ENCODE assay signal across 8 cellular contexts in genomic region chr17:65531508-65532431, GRCh38. TPM values are rescaled to one million over a fixed set of nuclear protein-coding genes. Genes with fewer than 3 reads are reported as not detected.
DNase-seq lines count a peak whose midpoint lies in the region; ATAC-seq and TF ChIP-seq lines count a peak whose summit lies in the region.

No MANE protein-coding gene starts in this region.

- peak overlapping the region; percentile 82 for H3K4ac ChIP-seq in trophoblast cell (ENCODE audit: low read depth, low read length)

- no peaks in the 10 kb centered on the region for H3F3A ChIP-seq in PC-9 (ENCODE audit: insufficient read depth, low read depth)

- H3K23ac ChIP-seq in trophoblast cell (ENCODE audit: low read length) = no peak overlapping the region

- no peaks in the 10 kb centered on the region for H4K20me1 ChIP-seq in PC-9 (ENCODE audit: insufficient read depth)

- peak overlapping the region; percentile 95 for H4K91ac ChIP-seq in trophoblast cell (ENCODE audit: low read depth, low read length)

- WGBS in trophoblast cell (ENCODE audit: extremely low coverage, insufficient coverage, insufficient read length) = no CpG with 5 or more reads among the region's 15 CpGs

- no peaks in the 10 kb centered on the region for H3K36me3 Mint-ChIP-seq in Calu3 (ENCODE audit: insufficient read depth, unreplicated experiment)
- peaks cover 10% of the 10 kb centered on the region for H3K36me3 Mint-ChIP-seq in glutamatergic neuron (ENCODE audit: unreplicated experiment)

- peak overlapping the region; percentile 91 for H2BK120ac ChIP-seq in trophoblast cell (ENCODE audit: insufficient read depth, low read length, poor library complexity)

- POLR2A ChIA-PET in PC-9 (lab: Charles Lee; ENCODE audit: unreplicated experiment) = interaction anchor here (0.7 kb wide), 1 partner anchor 27 kb away, joined by 3 read pairs; no protein-coding TSS in a partner anchor

- H3K36me3 ChIP-seq in PC-9 (ENCODE audit: low read depth) (no peaks in the 10 kb centered on the region), trophoblast cell (ENCODE audit: control insufficient read depth in 1 of 2, insufficient read depth in 2 of 2, low read length in 2 of 2) (peaks cover 29 to 31% of the 10 kb centered on the region in 2 experiments)

- H3K9me3 ChIP-seq in PC-9 (ENCODE audit: insufficient read depth, low read depth) (no peaks in the 10 kb centered on the region), trophoblast cell (ENCODE audit: insufficient read depth, low read depth, low read length) (peaks cover 3% of the 10 kb centered on the region)

- ATAC-seq in GM18907 (IDR thresholded peaks at IDR 0.05; ENCODE audit: unreplicated experiment) = no peak
- ATAC-seq in GM21381 (IDR thresholded peaks at IDR 0.05; ENCODE audit: unreplicated experiment) = no peak

- H3K9me3 Mint-ChIP-seq in Calu3 (ENCODE audit: low read depth, unreplicated experiment) (no peaks in the 10 kb centered on the region), glutamatergic neuron (ENCODE audit: unreplicated experiment) (peaks cover 11% of the 10 kb centered on the region)

- H3K4me3 ChIP-seq in PC-9 (no peak overlapping the region), trophoblast cell (ENCODE audit: low read depth, low read length) (no peak overlapping the region)

- peak overlapping the region; percentile 85 for H2BK12ac ChIP-seq in trophoblast cell (ENCODE audit: low read length)

- H3K79me2 ChIP-seq in PC-9 (ENCODE audit: low read depth) (no peaks in the 10 kb centered on the region), trophoblast cell (ENCODE audit: control insufficient read depth, insufficient read depth, low read length, poor library complexity) (peaks cover 7% of the 10 kb centered on the region)

- H3K27ac ChIP-seq in PC-9 (no peak overlapping the region), trophoblast cell (ENCODE audit: low read depth, low read length) (peak overlapping the region; percentile 96)

- H3K4me2 ChIP-seq in PC-9 = no peak overlapping the region
- H3K4me2 ChIP-seq in trophoblast cell (ENCODE audit: low read length) = peak overlapping the region; percentile 60

- CTCF ChIA-PET in Calu3 (lab: Charles Lee) = no interaction called here
- CTCF ChIA-PET in PC-9 (lab: Charles Lee) = no interaction called here

- H4K8ac ChIP-seq in trophoblast cell (ENCODE audit: low read depth, low read length) = peak overlapping the region; percentile 86

- intact Hi-C loops in Calu3 (cut with micrococcal nuclease; ENCODE audit: unreplicated experiment) (no loop called here), PC-9 (cut with micrococcal nuclease; ENCODE audit: unreplicated experiment) (no loop called here)

- H2BK5ac ChIP-seq in trophoblast cell (ENCODE audit: low read depth, low read length, poor library complexity) = peak overlapping the region; percentile 96

- no peaks in the 10 kb centered on the region for H3K27me3 Mint-ChIP-seq in Calu3 (ENCODE audit: unreplicated experiment)
- H3K27me3 Mint-ChIP-seq in glutamatergic neuron (ENCODE audit: unreplicated experiment) = peaks cover 11% of the 10 kb centered on the region

- peak overlapping the region; percentile 73 for H4K12ac ChIP-seq in trophoblast cell (ENCODE audit: low read depth, low read length)

- H2AFZ ChIP-seq in PC-9 (no peak overlapping the region), trophoblast cell (ENCODE audit: insufficient read depth, low read length, poor library complexity) (peak overlapping the region; percentile 67)

- H3K18ac ChIP-seq in trophoblast cell (ENCODE audit: low read length) = peak overlapping the region; percentile 88

- peak overlapping the region; percentile 61 for H3K9ac ChIP-seq in trophoblast cell (ENCODE audit: low read length)

- H3K4me1 Mint-ChIP-seq in Calu3 (ENCODE audit: low read depth, unreplicated experiment) (no peaks in the 10 kb centered on the region), glutamatergic neuron (ENCODE audit: low read depth, unreplicated experiment) (peaks cover 40% of the 10 kb centered on the region)

- H3K9me2 ChIP-seq in PC-9 (ENCODE audit: insufficient read depth) = no peaks in the 10 kb centered on the region

- peak; percentile 23 for TF ChIP-seq CTCF in Calu3 (IDR thresholded peaks at IDR 0.05; ENCODE audit: unreplicated experiment)
- TF ChIP-seq CTCF in PC-9 (conservative IDR thresholded peaks at IDR 0.05) = peak; percentile 14; the same call in 1 of the 2 replicates
- TF ChIP-seq CTCF in glutamatergic neuron (IDR thresholded peaks at IDR 0.05; ENCODE audit: partially characterized antibody, unreplicated experiment) = peak; percentile 70

- DNase-seq in Calu3 (no peak), PC-9 (peak in 1 of 2 experiments; percentile 25), glutamatergic neuron (no peak), trophoblast cell (peak; percentile 88 to 93), SW 1271 (lab: John Stamatoyannopoulos, UW) (no peak), T-helper 2 cell (no peak)

- no peaks in the 10 kb centered on the region for H3K27me3 ChIP-seq in PC-9 (ENCODE audit: insufficient read depth, low read depth)
- H3K27me3 ChIP-seq in trophoblast cell (ENCODE audit: insufficient read depth, low read length) = no peaks in the 10 kb centered on the region

- H3K4me3 Mint-ChIP-seq in Calu3 (ENCODE audit: low read depth, unreplicated experiment) (no peak overlapping the region), glutamatergic neuron (ENCODE audit: unreplicated experiment) (peak overlapping the region; percentile 80)

- H3K4me1 ChIP-seq in PC-9 (replicated peaks; ENCODE audit: insufficient read depth) (peaks cover 7% of the 10 kb centered on the region; the same call in 1 of the 2 replicates), trophoblast cell (ENCODE audit: control insufficient read depth in 1 of 2, insufficient read depth in 2 of 2, low read length in 2 of 2) (peaks cover 34 to 37% of the 10 kb centered on the region in 2 experiments)

- peaks cover 41% of the 10 kb centered on the region for H3K79me1 ChIP-seq in trophoblast cell (ENCODE audit: low read length)

- no peak overlapping the region for H3K27ac Mint-ChIP-seq in Calu3 (ENCODE audit: unreplicated experiment)
- H3K27ac Mint-ChIP-seq in glutamatergic neuron (ENCODE audit: unreplicated experiment) = peak overlapping the region; percentile 96

- H2AK5ac ChIP-seq in trophoblast cell (ENCODE audit: low read length) = peak overlapping the region; percentile 93

- peak overlapping the region; percentile 84 for H3K14ac ChIP-seq in trophoblast cell (ENCODE audit: low read length)

- BruUV-seq in Calu3 (replicated peaks; lab: Mats Ljungman, UMichigan) (no TSS peak), PC-9 (replicated peaks; lab: Mats Ljungman, UMichigan) (no TSS peak)

RNA-seq across cellular contexts. Expression of gene AXIN2, which starts 29.7 kb away (rescaled TPM):
- 0.45 and 0.49 TPM in 2 replicates for total RNA-seq in Calu3 (2022)
- 0.24 and 0.78 TPM in 2 replicates for total RNA-seq in PC-9 (2021)
- total RNA-seq in glutamatergic neuron (ENCODE audit: unreplicated experiment) = 26.5 TPM
- 35.5 and 36.3 TPM in 2 replicates for polyA plus RNA-seq in trophoblast cell (2013)

Comparison
In these comparisons a context has a peak if more than half of its experiments do, and no peak if none do; other contexts are left out.
1. DNase-seq: peak in trophoblast cell (2 of 2); none in Calu3 (single experiment), glutamatergic neuron (single experiment), SW 1271 (0 of 2) and T-helper 2 cell (0 of 5).
2. CTCF ChIP-seq: peak in every context shown above with its lines; median percentile 70 in glutamatergic neuron; 23 in Calu3; 14 in PC-9.
3. RNA of gene AXIN2, which starts 29.7 kb away (total RNA-seq): 26.5 TPM in glutamatergic neuron (single experiment); 0.45 to 0.49 TPM in Calu3 and 0.24 to 0.78 TPM in PC-9; every median in the first group is over 10 times any median in the second.